Comparison of ENCODE assay signal across 26 cellular contexts in the genomic region with DNA sequence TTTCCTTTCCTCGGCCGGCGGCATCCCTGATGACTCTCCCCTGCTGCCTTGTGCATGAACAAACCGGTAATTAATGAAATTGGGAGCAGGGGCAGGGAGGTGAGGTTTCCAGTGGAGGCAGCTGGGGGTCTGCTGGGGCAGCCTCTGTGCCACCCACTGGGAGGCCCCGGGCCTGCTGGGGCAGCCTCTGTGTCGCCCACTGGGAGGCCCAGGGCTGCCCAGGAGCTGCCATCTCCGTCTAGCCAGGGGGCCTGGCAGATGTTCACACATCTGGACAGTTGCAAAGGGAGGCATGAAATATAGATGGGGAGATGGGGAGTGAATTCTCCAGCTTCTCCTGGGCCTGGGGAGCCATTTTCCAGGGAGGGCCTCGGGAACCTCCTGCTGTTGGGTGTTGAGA. TPM values are rescaled to one million over a fixed set of nuclear protein-coding genes. Genes with fewer than 3 reads are reported as not detected.
"Had no signal": no experiment of that assay in that cellular context is flagged by ENCODE, and none has a peak within 500 bp of the region (broad histone marks: within the 10 kb centered on the region; RNA-seq: fewer than 3 reads in every experiment).

No MANE protein-coding gene starts in this region.

- H3K9ac ChIP-seq: neural progenitor cell had no signal

- H3K4me2 ChIP-seq: hepatocyte, neural progenitor cell had no signal

- H3K4me3 ChIP-seq: adrenal gland, hepatocyte, lung, neural progenitor cell, uterus had no signal

- H3K4me1 ChIP-seq: uterus had no signal

- ATAC-seq: activated CD4-positive, alpha-beta T cell treated with anti-CD3 and anti-CD28 coated beads for 36 hours; effector memory CD8-positive, alpha-beta T cell; esophagus mucosa; left lobe of liver; naive thymus-derived CD8-positive, alpha-beta T cell; sciatic nerve; stimulated activated naive B cell treated with anti-CD40 and anti-IgM and Interleukin-4, amounts not matched to agents 10 μg/mL and 1 μg/mL and 100 μg/mL, for 72 hours had no signal

- DNase-seq: activated B cell treated with CpG ODN at 0.5 μM for 24 hours; activated CD4-positive, alpha-beta T cell treated with anti-CD3 and anti-CD28 coated beads for 36 hours; activated CD4-positive, alpha-beta T cell treated with anti-CD3 and anti-CD28 coated beads, Interleukin-2, amount 50 U/mL, for 4 hours; activated CD8-positive, alpha-beta memory T cell treated with anti-CD3 and anti-CD28 coated beads for 24 hours; activated CD8-positive, alpha-beta memory T cell treated with anti-CD3 and anti-CD28 coated beads, Interleukin-2, amount 50 U/mL, for 4 hours; activated naive CD4-positive, alpha-beta T cell; activated T-cell treated with anti-CD3 and anti-CD28 coated beads, Interleukin-2, amount 50 U/mL, for 24 hours; adrenal gland; central memory CD4-positive, alpha-beta T cell; effector memory CD8-positive, alpha-beta T cell; glutamatergic neuron; immature natural killer cell; naive thymus-derived CD8-positive, alpha-beta T cell; small intestine; stimulated activated CD4-positive, alpha-beta T cell treated with anti-CD3 and anti-CD28 coated beads, Interleukin-2, amount 100 ng/mL, for 24 hours; stimulated activated CD8-positive, alpha-beta memory T cell treated with anti-CD3 and anti-CD28 coated beads, Interleukin-4, amount 100 ng/mL, for 48 hours; stimulated activated naive B cell treated with anti-CD40 and anti-IgM and Interleukin-4, amounts not matched to agents 10 μg/mL and 1 μg/mL and 100 μg/mL, for 72 hours; trophoblast cell; uterus had no signal

- H3K27me3 ChIP-seq: adrenal gland, hepatocyte, neural progenitor cell, uterus had no signal

- H3K79me2 ChIP-seq: hepatocyte had no signal

- H2AFZ ChIP-seq: hepatocyte, neural progenitor cell had no signal

- H3K27ac ChIP-seq: adrenal gland, hepatocyte, neural progenitor cell, uterus had no signal

- H3K9me3 ChIP-seq: adrenal gland, uterus had no signal

- H3K36me3 ChIP-seq: adrenal gland, neural progenitor cell, uterus had no signal

RNA-seq across cellular contexts. Expression of gene TOX2, which starts 33.8 kb away (rescaled TPM):
- total RNA-seq: renal cortical epithelial cell had no signal
